ENCODE assay signal across 1 cellular context in the genomic region with DNA sequence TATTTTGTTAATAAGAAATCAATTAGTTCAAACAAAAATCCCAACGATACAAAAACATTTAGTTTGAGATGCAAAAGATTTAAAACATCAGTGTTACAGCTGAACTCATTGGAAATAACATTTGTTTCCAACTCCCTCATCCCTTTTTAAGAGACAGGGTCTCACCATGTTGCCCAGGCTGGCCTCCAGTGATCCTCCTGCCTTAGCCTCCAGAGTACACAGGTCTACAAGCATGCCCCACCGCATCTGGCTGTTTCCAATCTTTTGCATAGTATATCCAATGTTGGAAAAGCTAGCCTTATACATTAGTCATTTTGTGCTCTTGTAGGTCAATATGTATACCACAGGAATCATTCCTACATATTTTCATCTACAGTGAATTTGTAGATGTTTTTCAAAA.
TF ChIP-seq lines count a peak whose summit lies in the region.

No MANE protein-coding gene starts in this region.

TF ChIP-seq in GM12891, 5 proteins besides CTCF, POLR2A, EP300 and RAD21:
- TF ChIP-seq SPI1 (IDR thresholded peaks at IDR 0.05; ENCODE audit: low read depth, low read length) (no peak), POLR2AphosphoS5 (IDR thresholded peaks at IDR 0.05; ENCODE audit: low read depth, low read length) (peak; percentile 60; the same call in 1 of the 2 replicates)
TF ChIP-seq in GM12891: peak in this region for 1.
